12 cellular contexts compared by ENCODE assay signal in the genomic region with DNA sequence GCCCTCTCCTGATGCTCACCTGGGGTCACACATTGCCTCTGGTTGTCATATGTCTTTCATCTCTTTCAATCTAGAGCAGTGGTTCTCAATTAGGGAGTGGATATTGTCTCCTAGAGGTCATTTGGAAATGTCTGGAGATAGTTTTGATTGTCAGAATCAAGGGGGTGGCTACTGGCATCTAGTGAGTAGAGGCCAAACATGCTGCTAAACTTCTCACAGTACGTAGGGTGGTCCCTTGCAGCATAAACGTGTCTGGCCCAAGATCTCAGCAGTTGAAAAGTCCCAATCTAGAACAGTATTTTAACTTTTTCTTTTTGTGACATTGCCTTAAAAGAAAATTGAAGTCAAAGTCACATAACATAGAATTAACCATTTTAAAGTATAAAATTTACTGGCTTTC. TPM values are rescaled to one million over a fixed set of nuclear protein-coding genes. Genes with fewer than 3 reads are reported as not detected.
A peak's percentile ranks its signal among the peaks of the same experiment; 100 is the strongest.
DNase-seq lines count a peak whose midpoint lies in the region; ATAC-seq and TF ChIP-seq lines count a peak whose summit lies in the region.
"Had no signal": no experiment of that assay in that cellular context is flagged by ENCODE, and none has a peak within 500 bp of the region (broad histone marks: within the 10 kb centered on the region; RNA-seq: fewer than 3 reads in every experiment).

No MANE protein-coding gene starts in this region.

- H3K4me3 ChIP-seq in spleen, result no peak overlapping the region

- ATAC-seq in omental fat pad (ENCODE audit: low FRiP score), result no peak
- ATAC-seq in HG03025 (IDR thresholded peaks at IDR 0.05; ENCODE audit: low FRiP score, unreplicated experiment), result no peak

- DNase-seq in activated CD4-positive, alpha-beta T cell treated with anti-CD3 and anti-CD28 coated beads, Interleukin-2, amount 10 ng/mL, durations not matched to agents 24 days and 14 days, result no peak
- DNase-seq in activated CD4-positive, alpha-beta T cell treated with anti-CD3 and anti-CD28 coated beads for 1 hour, result no peak
- DNase-seq in chondrocyte (ENCODE audit: low spot score) (no peak), spleen (no peak), omental fat pad (ENCODE audit: low spot score) (no peak)
- DNase-seq in stimulated activated CD4-positive, alpha-beta T cell treated with anti-CD3 and anti-CD28 coated beads, Interleukin-2, amount 100 ng/mL, for 24 hours, result no peak
- DNase-seq: NCI-H1436; NK-92 treated with Interleukin-12 subunit alpha and Interleukin-12 subunit beta, amount 100 ng/mL, for 24 hours; stimulated activated naive CD4-positive, alpha-beta T cell treated with Interleukin-2 at 50 U/mL for 16 hours had no signal

- peak overlapping the region; percentile 37 for H3K27ac ChIP-seq in KOPT-K1 (ENCODE audit: low read depth, low read length, poor library complexity, severe bottlenecking)
- H3K27ac ChIP-seq in spleen, result peak overlapping the region in 5 of 8 donors; percentile 8 to 54 (median 44)

- no peaks in the 10 kb centered on the region for H3K9me3 Mint-ChIP-seq in activated CD4-positive, alpha-beta T cell treated with anti-CD3 and anti-CD28 coated beads, Interleukin-2, amount 10 ng/mL, durations not matched to agents 24 days and 14 days
- no peaks in the 10 kb centered on the region for H3K9me3 Mint-ChIP-seq in chondrocyte (ENCODE audit: low read depth)

- WGBS in spleen, 5 donors, result 48 to 71% (median 65%) methylated on average over 2 of the region's 2 CpGs

- H3K4me1 ChIP-seq in spleen, result peaks cover 13 to 71% (median 29%) of the 10 kb centered on the region in 6 donors

- H3K36me3 Mint-ChIP-seq in activated CD4-positive, alpha-beta T cell treated with anti-CD3 and anti-CD28 coated beads, Interleukin-2, amount 10 ng/mL, durations not matched to agents 24 days and 14 days (ENCODE audit: low read depth), result peaks cover 37% of the 10 kb centered on the region
- peaks cover 16% of the 10 kb centered on the region for H3K36me3 Mint-ChIP-seq in chondrocyte (ENCODE audit: low read depth)

- peaks cover 54% of the 10 kb centered on the region for H3K4me1 Mint-ChIP-seq in activated CD4-positive, alpha-beta T cell treated with anti-CD3 and anti-CD28 coated beads, Interleukin-2, amount 10 ng/mL, durations not matched to agents 24 days and 14 days
- H3K4me1 Mint-ChIP-seq in chondrocyte (ENCODE audit: low read depth), result peaks cover 26% of the 10 kb centered on the region

- intact Hi-C loops in activated CD4-positive, alpha-beta T cell treated with anti-CD3 and anti-CD28 coated beads, Interleukin-2, amount 10 ng/mL, durations not matched to agents 24 days and 14 days (cut with micrococcal nuclease), result no loop called here
- intact Hi-C loops in spleen (cut with DNase I; ENCODE audit: low total_unique reads), result no loop called here

- TF ChIP-seq CTCF in chondrocyte (IDR thresholded peaks at IDR 0.05) (no peak), spleen (IDR thresholded peaks at IDR 0.05 in 8 of 11, conservative IDR thresholded peaks at IDR 0.05 in 3 of 11) (no peak), omental fat pad (IDR thresholded peaks at IDR 0.05) (no peak)

- H3K27ac Mint-ChIP-seq in activated CD4-positive, alpha-beta T cell treated with anti-CD3 and anti-CD28 coated beads, Interleukin-2, amount 10 ng/mL, durations not matched to agents 24 days and 14 days, result peak overlapping the region; percentile 90
- peak overlapping the region; percentile 79 for H3K27ac Mint-ChIP-seq in chondrocyte (ENCODE audit: unreplicated experiment)

- no peaks in the 10 kb centered on the region for H3K9me3 ChIP-seq in KOPT-K1 (ENCODE audit: insufficient read depth, low read length, poor library complexity, severe bottlenecking)
- H3K9me3 ChIP-seq in spleen, result no peaks in the 10 kb centered on the region

- no peaks in the 10 kb centered on the region for H3K27me3 Mint-ChIP-seq in activated CD4-positive, alpha-beta T cell treated with anti-CD3 and anti-CD28 coated beads, Interleukin-2, amount 10 ng/mL, durations not matched to agents 24 days and 14 days
- H3K27me3 Mint-ChIP-seq in chondrocyte (ENCODE audit: low read depth), result no peaks in the 10 kb centered on the region

- H3K36me3 ChIP-seq in KOPT-K1 (ENCODE audit: insufficient read depth, low read length) (peaks cover 46% of the 10 kb centered on the region), spleen (peaks cover 0 to 52% (median 9%) of the 10 kb centered on the region in 6 donors)

- H3K27me3 ChIP-seq in spleen (replicated peaks in 1 of 7), result no peaks in the 10 kb centered on the region

- TF ChIP-seq POLR2A in spleen (IDR thresholded peaks at IDR 0.05), result no peak

- peak overlapping the region; percentile 64 for H3K4me3 Mint-ChIP-seq in activated CD4-positive, alpha-beta T cell treated with anti-CD3 and anti-CD28 coated beads, Interleukin-2, amount 10 ng/mL, durations not matched to agents 24 days and 14 days
- H3K4me3 Mint-ChIP-seq in chondrocyte (ENCODE audit: unreplicated experiment), result no peak overlapping the region

RNA-seq across cellular contexts. Expression of gene SLC5A10, which starts 30.5 kb away (rescaled TPM):
- not detected in 2 replicates for total RNA-seq in activated CD4-positive, alpha-beta T cell treated with anti-CD3 and anti-CD28 coated beads, Interleukin-2, amount 10 ng/mL, durations not matched to agents 24 days and 14 days
- total RNA-seq in chondrocyte (not detected in 3 replicates), spleen (under 1 TPM in 2 of 7 donors, not detected in 5; 0.17 to 0.28 TPM), omental fat pad (not detected)
- 1 to 10 TPM; 1.5 to 2.1 (median 1.9) TPM for polyA plus RNA-seq in spleen
- total RNA-seq: mucosa of gallbladder had no signal
